In genomic region chr2:96865654-96866053, GRCh38 we compare ENCODE assay signal across 16 cellular contexts. TPM values are rescaled to one million over a fixed set of nuclear protein-coding genes. Genes with fewer than 3 reads are reported as not detected.
DNase-seq lines count a peak whose midpoint lies in the region; ATAC-seq and TF ChIP-seq lines count a peak whose summit lies in the region.
"Had no signal": no experiment of that assay in that cellular context is flagged by ENCODE, and none has a peak within 500 bp of the region (broad histone marks: within the 10 kb centered on the region; RNA-seq: fewer than 3 reads in every experiment).

No MANE protein-coding gene starts in this region.

- H3K36me3 Mint-ChIP-seq in CD8-positive, alpha-beta T cell, result peaks cover 54% of the 10 kb centered on the region
- H3K36me3 Mint-ChIP-seq in glutamatergic neuron (ENCODE audit: unreplicated experiment), result no peaks in the 10 kb centered on the region

- CTCF ChIA-PET in CD8-positive, alpha-beta T cell (lab: Charles Lee), result interaction anchor here (4.0 to 26.7 kb wide), 2 partner anchors 8 to 78 kb away, joined by 27 to 651 read pairs; partner anchors contain the start of gene ANKRD39

- no peaks in the 10 kb centered on the region for H3F3A ChIP-seq in Loucy (ENCODE audit: low read depth)

- no peaks in the 10 kb centered on the region for H3K9me3 Mint-ChIP-seq in CD8-positive, alpha-beta T cell
- H3K9me3 Mint-ChIP-seq in glutamatergic neuron (ENCODE audit: unreplicated experiment), result peaks cover 4% of the 10 kb centered on the region
- H3K9me3 Mint-ChIP-seq: activated T-cell treated with anti-CD3 and anti-CD28 coated beads, Interleukin-2, amount 50 U/mL, for 72 hours; stimulated activated effector memory CD8-positive, alpha-beta T cell treated with anti-CD3 and anti-CD28 coated beads, Interleukin-12 subunit alpha, Interleukin-12 subunit beta, amount 100 ng/mL, for 72 hours had no signal

- peaks cover 40% of the 10 kb centered on the region for H4K20me1 ChIP-seq in Loucy (ENCODE audit: insufficient read depth, low read length, poor library complexity, severe bottlenecking)

- peaks cover 27% of the 10 kb centered on the region for H3K4me1 ChIP-seq in CD8-positive, alpha-beta T cell (ENCODE audit: insufficient read depth, low read length)
- H3K4me1 ChIP-seq in Loucy (ENCODE audit: insufficient read depth, low read length, poor library complexity, severe bottlenecking), result peaks cover 16% of the 10 kb centered on the region
- H3K4me1 ChIP-seq in sigmoid colon, result peaks cover 0 to 71% (median 60%) of the 10 kb centered on the region in 4 donors

- no peak for TF ChIP-seq EP300 in sigmoid colon (IDR thresholded peaks at IDR 0.05)

- no peak overlapping the region for H3K4me3 ChIP-seq in CD8-positive, alpha-beta T cell (ENCODE audit: low read depth, low read length)
- no peak overlapping the region for H3K4me3 ChIP-seq in Loucy (ENCODE audit: low read length, poor library complexity, severe bottlenecking)
- H3K4me3 ChIP-seq in sigmoid colon, result no peak overlapping the region
- H3K4me3 ChIP-seq: transverse colon had no signal

- peaks cover 29% of the 10 kb centered on the region for H3K4me1 Mint-ChIP-seq in CD8-positive, alpha-beta T cell (ENCODE audit: low read depth)
- H3K4me1 Mint-ChIP-seq in glutamatergic neuron (ENCODE audit: low read depth, unreplicated experiment), result peaks cover 12% of the 10 kb centered on the region

- no peak overlapping the region for H3K4me3 Mint-ChIP-seq in CD8-positive, alpha-beta T cell
- peak overlapping the region; percentile 55 for H3K4me3 Mint-ChIP-seq in glutamatergic neuron (ENCODE audit: unreplicated experiment)
- H3K4me3 Mint-ChIP-seq: activated T-cell treated with anti-CD3 and anti-CD28 coated beads, Interleukin-2, amount 50 U/mL, for 72 hours had no signal

- no peaks in the 10 kb centered on the region for H3K27me3 ChIP-seq in CD8-positive, alpha-beta T cell (ENCODE audit: insufficient read depth, low read length)
- peaks cover 3% of the 10 kb centered on the region for H3K27me3 ChIP-seq in Loucy (ENCODE audit: insufficient read depth, low read length, poor library complexity, severe bottlenecking)
- H3K27me3 ChIP-seq in sigmoid colon, result no peaks in the 10 kb centered on the region
- H3K27me3 ChIP-seq: transverse colon had no signal

- WGBS in sigmoid colon, 2 donors, result 86 to 89% methylated on average over 16 of the region's 16 CpGs

- peaks cover 52% of the 10 kb centered on the region for H3K79me2 ChIP-seq in Loucy (ENCODE audit: insufficient read depth, low read length)

- peak overlapping the region; percentile 93 for H3K4me2 ChIP-seq in Loucy (ENCODE audit: low read depth, low read length, poor library complexity, severe bottlenecking)

- no peaks in the 10 kb centered on the region for H3K9me2 ChIP-seq in Loucy (replicated peaks; ENCODE audit: low read depth, low read length)

- ATAC-seq in CD8-positive, alpha-beta T cell, result no peak
- no peak for ATAC-seq in HG02981 (IDR thresholded peaks at IDR 0.05; ENCODE audit: unreplicated experiment)
- ATAC-seq: activated T-cell treated with anti-CD3 and anti-CD28 coated beads, Interleukin-2, amount 50 U/mL, for 72 hours; stimulated activated effector memory CD8-positive, alpha-beta T cell treated with anti-CD3 and anti-CD28 coated beads, Interleukin-12 subunit alpha, Interleukin-12 subunit beta, amount 100 ng/mL, for 72 hours had no signal

- peak overlapping the region; percentile 52 for H3K27ac Mint-ChIP-seq in CD8-positive, alpha-beta T cell
- no peak overlapping the region for H3K27ac Mint-ChIP-seq in glutamatergic neuron (ENCODE audit: unreplicated experiment)
- H3K27ac Mint-ChIP-seq: activated T-cell treated with anti-CD3 and anti-CD28 coated beads, Interleukin-2, amount 50 U/mL, for 72 hours had no signal

- H3K9me3 ChIP-seq in CD8-positive, alpha-beta T cell (ENCODE audit: low read length), result no peaks in the 10 kb centered on the region
- no peaks in the 10 kb centered on the region for H3K9me3 ChIP-seq in Loucy (ENCODE audit: insufficient read depth, low read depth, low read length)
- H3K9me3 ChIP-seq in sigmoid colon, result no peaks in the 10 kb centered on the region
- H3K9me3 ChIP-seq: transverse colon had no signal

- peak in 1 of 7 experiments; percentile 8 for DNase-seq in CD8-positive, alpha-beta T cell
- DNase-seq in glutamatergic neuron (no peak), sigmoid colon (peak; percentile 56), foreskin melanocyte (no peak), NCI-H82 treated with DMSO at 0.1 percent for 48 hours (lab: John Stamatoyannopoulos, UW; ENCODE audit: unreplicated experiment) (no peak)
- DNase-seq: activated CD4-positive, alpha-beta T cell treated with anti-CD3 and anti-CD28 coated beads, Interleukin-2, amount 50 U/mL, for 48 hours; activated T-cell treated with anti-CD3 and anti-CD28 coated beads, Interleukin-2, amount 50 U/mL, for 72 hours; cortex of kidney; Karpas-422; mesendoderm; NCI-H1048; NCI-H2029; transverse colon had no signal

- H3K27ac ChIP-seq in CD8-positive, alpha-beta T cell (ENCODE audit: low read depth, low read length), result no peak overlapping the region
- H3K27ac ChIP-seq in sigmoid colon, result peak overlapping the region; percentile 38 to 100 (median 100)

- peaks cover 26% of the 10 kb centered on the region for H3K36me3 ChIP-seq in CD8-positive, alpha-beta T cell (ENCODE audit: insufficient read depth, low read length)
- H3K36me3 ChIP-seq in Loucy (ENCODE audit: insufficient read depth, low read length) (peaks cover 42% of the 10 kb centered on the region; the same call in 1 of the 2 replicates), sigmoid colon (peaks cover 39 to 69% (median 57%) of the 10 kb centered on the region in 4 donors)

- POLR2A ChIA-PET in CD8-positive, alpha-beta T cell (lab: Charles Lee), result no interaction called here

- TF ChIP-seq POLR2A in sigmoid colon (IDR thresholded peaks at IDR 0.05), result no peak

- intact Hi-C loops in CD8-positive, alpha-beta T cell (cut with DNase I, micrococcal nuclease), result no loop called here
- intact Hi-C loops in sigmoid colon (cut with DNase I), result loop anchor here (10.0 kb wide), 1 partner anchor 331 kb away; the partner anchor contains the start of gene ARID5A

- no peaks in the 10 kb centered on the region for H3K27me3 Mint-ChIP-seq in CD8-positive, alpha-beta T cell (ENCODE audit: low read depth)
- peaks cover 11% of the 10 kb centered on the region for H3K27me3 Mint-ChIP-seq in glutamatergic neuron (ENCODE audit: unreplicated experiment)

- no peak overlapping the region for H3K9ac ChIP-seq in Loucy (ENCODE audit: low read depth, low read length, poor library complexity, severe bottlenecking)

- no peak for TF ChIP-seq CTCF in CD8-positive, alpha-beta T cell (IDR thresholded peaks at IDR 0.05)
- TF ChIP-seq CTCF in Loucy (conservative IDR thresholded peaks at IDR 0.05; ENCODE audit: low read length), result no peak
- TF ChIP-seq CTCF in glutamatergic neuron (IDR thresholded peaks at IDR 0.05; ENCODE audit: partially characterized antibody, unreplicated experiment), result no peak
- TF ChIP-seq CTCF in sigmoid colon (IDR thresholded peaks at IDR 0.05), result no peak

- no peak overlapping the region for H2AFZ ChIP-seq in Loucy (ENCODE audit: low read length)

RNA-seq across cellular contexts. Expression of gene SEMA4C, which starts 4.2 kb away (rescaled TPM):
- total RNA-seq in CD8-positive, alpha-beta T cell, result 10 to 100 TPM; 40.0 to 45.7 TPM
- 119 TPM for total RNA-seq in glutamatergic neuron (ENCODE audit: unreplicated experiment)
- 10 to 100 TPM; 57.1 to 90.1 (median 68.9) TPM for total RNA-seq in sigmoid colon
- 10 to 100 TPM in 1 of 3 donors, 1 to 10 TPM in 2; 3.6 to 21.3 (median 7.9) TPM for polyA plus RNA-seq in sigmoid colon

RNA-seq across cellular contexts. Expression of gene ANKRD39, which starts 7.8 kb away (rescaled TPM):
- total RNA-seq in CD8-positive, alpha-beta T cell, result 10 to 100 TPM; 13.9 to 16.4 TPM
- total RNA-seq in glutamatergic neuron (ENCODE audit: unreplicated experiment) (25.7 TPM), sigmoid colon (10 to 100 TPM; 11.4 to 34.1 (median 26.1) TPM)
- 10 to 100 TPM; 12.5 to 14.8 (median 12.6) TPM for polyA plus RNA-seq in sigmoid colon

RNA-seq across cellular contexts. Expression of gene ANKRD23, which starts 21.8 kb away (rescaled TPM):
- 1 to 10 TPM; 5.7 to 6.5 TPM for total RNA-seq in CD8-positive, alpha-beta T cell
- 5.7 TPM for total RNA-seq in glutamatergic neuron (ENCODE audit: unreplicated experiment)
- 1 to 10 TPM; 1.8 to 5.5 (median 4.2) TPM for total RNA-seq in sigmoid colon
- polyA plus RNA-seq in sigmoid colon, result 1 to 10 TPM in 1 of 3 donors, under 1 TPM in 1, not detected in 1; 0.69 to 4.2 TPM

RNA-seq across cellular contexts. Expression of gene CNNM3, which starts 49.6 kb away (rescaled TPM):
- total RNA-seq in CD8-positive, alpha-beta T cell, result 10 to 100 TPM; 40.1 to 41.8 TPM
- 22.3 TPM for total RNA-seq in glutamatergic neuron (ENCODE audit: unreplicated experiment)
- total RNA-seq in sigmoid colon, result 10 to 100 TPM in 3 of 4 donors, 1 to 10 TPM in 1; 8.9 to 16.6 (median 11.8) TPM
- polyA plus RNA-seq in sigmoid colon, result 10 to 100 TPM in 1 of 3 donors, 1 to 10 TPM in 2; 1.2 to 11.9 (median 1.2) TPM
